Comparison of ENCODE assay signal across 27 cellular contexts in the genomic region with DNA sequence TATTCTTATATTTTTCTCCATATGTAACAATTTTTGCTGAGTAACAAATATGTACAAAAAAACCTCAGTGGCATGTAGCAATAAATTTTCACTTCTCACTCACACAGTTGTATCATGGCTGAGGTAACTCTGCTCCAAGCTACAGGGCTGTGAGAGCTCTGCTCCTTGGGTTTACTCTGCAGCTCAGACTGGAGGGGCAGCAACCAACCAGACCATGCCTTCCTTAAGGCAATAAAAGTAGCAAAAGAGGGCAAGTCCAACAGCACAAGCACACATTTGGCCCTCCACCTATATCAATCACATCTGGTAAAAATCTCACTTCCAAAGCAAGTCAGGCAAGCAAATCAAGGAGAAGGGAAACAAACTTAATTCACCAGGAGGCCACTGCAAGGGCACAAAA.
"Had no signal": no experiment of that assay in that cellular context is flagged by ENCODE, and none has a peak within 500 bp of the region (broad histone marks: within the 10 kb centered on the region; RNA-seq: fewer than 3 reads in every experiment).

No MANE protein-coding gene starts in this region.

- H2AFZ ChIP-seq: hepatocyte had no signal

- H3K4me1 ChIP-seq: colonic mucosa, gastroesophageal sphincter, left ventricle myocardium inferior, testis, transverse colon had no signal

- H3K27me3 Mint-ChIP-seq: activated B cell treated with CpG ODN at 0.5 μM for 24 hours; activated CD4-positive, alpha-beta T cell treated with anti-CD3 and anti-CD28 coated beads for 36 hours; activated naive CD4-positive, alpha-beta T cell treated with anti-CD3 and anti-CD28 coated beads, Interleukin-2, amount 10 ng/mL, durations not matched to agents 7 days and 5 days; activated naive CD8-positive, alpha-beta T cell treated with anti-CD3 and anti-CD28 coated beads, Interleukin-2, amount 10 ng/mL, durations not matched to agents 7 days and 5 days; central memory CD8-positive, alpha-beta T cell; natural killer cell treated with Interleukin-12 subunit alpha and Interleukin-12 subunit beta and Interleukin-15 and Interleukin-18, amount 100 ng/mL, for 72 hours had no signal

- H3K27ac Mint-ChIP-seq: activated B cell treated with CpG ODN at 0.5 μM for 24 hours; activated CD4-positive, alpha-beta T cell treated with anti-CD3 and anti-CD28 coated beads for 36 hours; activated naive CD4-positive, alpha-beta T cell treated with anti-CD3 and anti-CD28 coated beads, Interleukin-2, amount 10 ng/mL, durations not matched to agents 7 days and 5 days; activated naive CD8-positive, alpha-beta T cell treated with anti-CD3 and anti-CD28 coated beads, Interleukin-2, amount 10 ng/mL, durations not matched to agents 7 days and 5 days; natural killer cell treated with Interleukin-12 subunit alpha and Interleukin-12 subunit beta and Interleukin-15 and Interleukin-18, amount 100 ng/mL, for 72 hours had no signal

- H3K79me2 ChIP-seq: hepatocyte had no signal

- H3K4me3 ChIP-seq: colonic mucosa, gastroesophageal sphincter, hepatocyte, left ventricle myocardium inferior, lung, mucosa of descending colon, testis, transverse colon had no signal

- H3K27ac ChIP-seq: colonic mucosa, gastroesophageal sphincter, hepatocyte, left ventricle myocardium inferior, testis, transverse colon had no signal

- ATAC-seq: activated CD4-positive, alpha-beta T cell treated with anti-CD3 and anti-CD28 coated beads for 36 hours; gastroesophageal sphincter; natural killer cell treated with Interleukin-12 subunit alpha and Interleukin-12 subunit beta and Interleukin-15 and Interleukin-18, amount 100 ng/mL, for 72 hours; right cardiac atrium had no signal

- H3K4me3 Mint-ChIP-seq: activated B cell treated with CpG ODN at 0.5 μM for 24 hours; activated CD4-positive, alpha-beta T cell treated with anti-CD3 and anti-CD28 coated beads for 36 hours; activated naive CD4-positive, alpha-beta T cell treated with anti-CD3 and anti-CD28 coated beads, Interleukin-2, amount 10 ng/mL, durations not matched to agents 7 days and 5 days; activated naive CD8-positive, alpha-beta T cell treated with anti-CD3 and anti-CD28 coated beads, Interleukin-2, amount 10 ng/mL, durations not matched to agents 7 days and 5 days; central memory CD8-positive, alpha-beta T cell; natural killer cell treated with Interleukin-12 subunit alpha and Interleukin-12 subunit beta and Interleukin-15 and Interleukin-18, amount 100 ng/mL, for 72 hours had no signal

- H3K36me3 Mint-ChIP-seq: activated naive CD4-positive, alpha-beta T cell treated with anti-CD3 and anti-CD28 coated beads, Interleukin-2, amount 10 ng/mL, durations not matched to agents 7 days and 5 days; activated naive CD8-positive, alpha-beta T cell treated with anti-CD3 and anti-CD28 coated beads, Interleukin-2, amount 10 ng/mL, durations not matched to agents 7 days and 5 days had no signal

- H3K4me1 Mint-ChIP-seq: activated B cell treated with CpG ODN at 0.5 μM for 24 hours; activated CD4-positive, alpha-beta T cell treated with anti-CD3 and anti-CD28 coated beads for 36 hours; activated naive CD4-positive, alpha-beta T cell treated with anti-CD3 and anti-CD28 coated beads, Interleukin-2, amount 10 ng/mL, durations not matched to agents 7 days and 5 days; activated naive CD8-positive, alpha-beta T cell treated with anti-CD3 and anti-CD28 coated beads, Interleukin-2, amount 10 ng/mL, durations not matched to agents 7 days and 5 days had no signal

- H3K9me3 ChIP-seq: colonic mucosa, gastroesophageal sphincter, left ventricle myocardium inferior, mucosa of descending colon, testis, transverse colon had no signal

- H3K4me2 ChIP-seq: hepatocyte had no signal

- H3K9me3 Mint-ChIP-seq: activated B cell treated with CpG ODN at 0.5 μM for 24 hours; activated naive CD4-positive, alpha-beta T cell treated with anti-CD3 and anti-CD28 coated beads, Interleukin-2, amount 10 ng/mL, durations not matched to agents 7 days and 5 days; activated naive CD8-positive, alpha-beta T cell treated with anti-CD3 and anti-CD28 coated beads, Interleukin-2, amount 10 ng/mL, durations not matched to agents 7 days and 5 days; central memory CD8-positive, alpha-beta T cell had no signal

- DNase-seq: activated B cell treated with CpG ODN at 0.5 μM for 24 hours; activated CD4-positive, alpha-beta T cell treated with anti-CD3 and anti-CD28 coated beads for 36 hours; activated CD8-positive, alpha-beta memory T cell treated with anti-CD3 and anti-CD28 coated beads for 24 hours; activated CD8-positive, alpha-beta memory T cell treated with anti-CD3 and anti-CD28 coated beads, Interleukin-2, amount 50 U/mL, for 4 hours; activated gamma-delta T cell; activated naive CD4-positive, alpha-beta T cell treated with anti-CD3 and anti-CD28 coated beads, Interleukin-2, amount 10 ng/mL, durations not matched to agents 7 days and 5 days; activated naive CD8-positive, alpha-beta T cell treated with anti-CD3 and anti-CD28 coated beads, Interleukin-2, amount 10 ng/mL, durations not matched to agents 7 days and 5 days; activated T-cell treated with anti-CD3 and anti-CD28 coated beads, Interleukin-2, amount 50 U/mL, for 1 hour; amniotic stem cell; colonic mucosa; effector memory CD4-positive, alpha-beta T cell; islet precursor cell; left ventricle myocardium inferior; mesendoderm; mucosa of descending colon; posterior cingulate gyrus; right cardiac atrium; stimulated activated CD4-positive, alpha-beta T cell treated with anti-CD3 and anti-CD28 coated beads, Interleukin-2, amount 100 ng/mL, for 48 hours; stimulated activated naive CD4-positive, alpha-beta T cell treated with Interleukin-2 at 50 U/mL for 16 hours; testis; transverse colon had no signal

- H3K27me3 ChIP-seq: colonic mucosa, gastroesophageal sphincter, hepatocyte, testis, transverse colon had no signal

- H3K36me3 ChIP-seq: colonic mucosa, gastroesophageal sphincter, left ventricle myocardium inferior, transverse colon had no signal

- FAIRE-seq: bronchial epithelial cell had no signal
